15 cellular contexts compared by ENCODE assay signal in genomic region chr2:105739944-105740734, GRCh38. TPM values are rescaled to one million over a fixed set of nuclear protein-coding genes. Genes with fewer than 3 reads are reported as not detected.
DNase-seq lines count a peak whose midpoint lies in the region; ATAC-seq and TF ChIP-seq lines count a peak whose summit lies in the region.
"Had no signal": no experiment of that assay in that cellular context is flagged by ENCODE, and none has a peak within 500 bp of the region (broad histone marks: within the 10 kb centered on the region; RNA-seq: fewer than 3 reads in every experiment).

No MANE protein-coding gene starts in this region.

- no peak for DNase-seq in activated naive CD4-positive, alpha-beta T cell treated with anti-CD3 and anti-CD28 coated beads, Interleukin-2, amount 10 ng/mL, durations not matched to agents 7 days and 5 days
- no peak for DNase-seq in activated naive CD4-positive, alpha-beta T cell (lab: John Stamatoyannopoulos, UW)
- peak; percentile 38 for DNase-seq in NOMO-1 treated with DMSO at 0.1 percent for 48 hours (lab: John Stamatoyannopoulos, UW; ENCODE audit: unreplicated experiment)
- no peak for DNase-seq in activated naive CD8-positive, alpha-beta T cell treated with anti-CD3 and anti-CD28 coated beads, Interleukin-2, amount 10 ng/mL, durations not matched to agents 7 days and 5 days
- DNase-seq in MM.1S = no peak
- DNase-seq in DMS 273 treated with DMSO at 0.1 percent for 48 hours (lab: John Stamatoyannopoulos, UW) = no peak
- DNase-seq: activated CD4-positive, alpha-beta T cell treated with anti-CD3 and anti-CD28 coated beads, Interleukin-2, amount 50 U/mL, for 1 hour; H9; KBM-7; NCI-H1694 treated with DMSO at 0.1 percent for 48 hours; pancreas had no signal

- peaks cover 25% of the 10 kb centered on the region for H3K4me1 ChIP-seq in MM.1S (ENCODE audit: low read length)

- no peak overlapping the region for H3K4me3 Mint-ChIP-seq in activated naive CD4-positive, alpha-beta T cell treated with anti-CD3 and anti-CD28 coated beads, Interleukin-2, amount 10 ng/mL, durations not matched to agents 7 days and 5 days
- H3K4me3 Mint-ChIP-seq in activated naive CD8-positive, alpha-beta T cell treated with anti-CD3 and anti-CD28 coated beads, Interleukin-2, amount 10 ng/mL, durations not matched to agents 7 days and 5 days = peak overlapping the region; percentile 75
- no peak overlapping the region for H3K4me3 Mint-ChIP-seq in stimulated activated memory B cell treated with anti-CD40 and anti-IgM and Interleukin-4, amounts not matched to agents 10 μg/mL and 1 μg/mL and 100 μg/mL, for 72 hours
- H3K4me3 Mint-ChIP-seq: H9, mesothelial cell of epicardium had no signal

- H3K27ac ChIP-seq in MM.1S (ENCODE audit: low read length) = no peak overlapping the region
- H3K27ac ChIP-seq: pancreas had no signal

- peaks cover 19% of the 10 kb centered on the region for H3K36me3 Mint-ChIP-seq in activated naive CD4-positive, alpha-beta T cell treated with anti-CD3 and anti-CD28 coated beads, Interleukin-2, amount 10 ng/mL, durations not matched to agents 7 days and 5 days
- H3K36me3 Mint-ChIP-seq in activated naive CD8-positive, alpha-beta T cell treated with anti-CD3 and anti-CD28 coated beads, Interleukin-2, amount 10 ng/mL, durations not matched to agents 7 days and 5 days = peaks cover 9% of the 10 kb centered on the region
- peaks cover 4% of the 10 kb centered on the region for H3K36me3 Mint-ChIP-seq in stimulated activated memory B cell treated with anti-CD40 and anti-IgM and Interleukin-4, amounts not matched to agents 10 μg/mL and 1 μg/mL and 100 μg/mL, for 72 hours
- H3K36me3 Mint-ChIP-seq: mesothelial cell of epicardium had no signal

- no peak overlapping the region for H3K4me2 ChIP-seq in MM.1S (ENCODE audit: low read depth, low read length)
- H3K4me2 ChIP-seq: smooth muscle cell had no signal

- H4K20me1 ChIP-seq in MM.1S (ENCODE audit: insufficient read depth, low read length) = no peaks in the 10 kb centered on the region

- no peaks in the 10 kb centered on the region for H3K9me2 ChIP-seq in MM.1S (replicated peaks; ENCODE audit: insufficient read depth, low read length)

- peaks cover 3% of the 10 kb centered on the region for H3K9me3 Mint-ChIP-seq in activated naive CD4-positive, alpha-beta T cell treated with anti-CD3 and anti-CD28 coated beads, Interleukin-2, amount 10 ng/mL, durations not matched to agents 7 days and 5 days
- peaks cover 4% of the 10 kb centered on the region for H3K9me3 Mint-ChIP-seq in activated naive CD8-positive, alpha-beta T cell treated with anti-CD3 and anti-CD28 coated beads, Interleukin-2, amount 10 ng/mL, durations not matched to agents 7 days and 5 days
- peaks cover 3% of the 10 kb centered on the region for H3K9me3 Mint-ChIP-seq in stimulated activated memory B cell treated with anti-CD40 and anti-IgM and Interleukin-4, amounts not matched to agents 10 μg/mL and 1 μg/mL and 100 μg/mL, for 72 hours
- H3K9me3 Mint-ChIP-seq: H9, mesothelial cell of epicardium had no signal

- no peaks in the 10 kb centered on the region for H3K27me3 ChIP-seq in MM.1S (replicated peaks; ENCODE audit: insufficient read depth, low read length)
- H3K27me3 ChIP-seq: pancreas had no signal

- H3K36me3 ChIP-seq in MM.1S (replicated peaks; ENCODE audit: insufficient read depth, low read length) = no peaks in the 10 kb centered on the region
- H3K36me3 ChIP-seq: pancreas had no signal

- no peak overlapping the region for H2AFZ ChIP-seq in MM.1S (ENCODE audit: low read length)

- peak overlapping the region; percentile 99 for H3K27ac Mint-ChIP-seq in activated naive CD4-positive, alpha-beta T cell treated with anti-CD3 and anti-CD28 coated beads, Interleukin-2, amount 10 ng/mL, durations not matched to agents 7 days and 5 days
- peak overlapping the region; percentile 97 for H3K27ac Mint-ChIP-seq in activated naive CD8-positive, alpha-beta T cell treated with anti-CD3 and anti-CD28 coated beads, Interleukin-2, amount 10 ng/mL, durations not matched to agents 7 days and 5 days
- peak overlapping the region; percentile 18 for H3K27ac Mint-ChIP-seq in stimulated activated memory B cell treated with anti-CD40 and anti-IgM and Interleukin-4, amounts not matched to agents 10 μg/mL and 1 μg/mL and 100 μg/mL, for 72 hours
- H3K27ac Mint-ChIP-seq: H9, mesothelial cell of epicardium had no signal

- POLR2A ChIA-PET in activated naive CD8-positive, alpha-beta T cell treated with anti-CD3 and anti-CD28 coated beads, Interleukin-2, amount 10 ng/mL, durations not matched to agents 7 days and 5 days (lab: Charles Lee) = no interaction called here

- CTCF ChIA-PET in activated naive CD4-positive, alpha-beta T cell treated with anti-CD3 and anti-CD28 coated beads, Interleukin-2, amount 10 ng/mL, durations not matched to agents 7 days and 5 days (lab: Charles Lee) = interaction anchor here (1.4 kb wide), 1 partner anchor 163 kb away, joined by 5 read pairs; no protein-coding TSS in a partner anchor

- no peak overlapping the region for H3K4me3 ChIP-seq in MM.1S (ENCODE audit: low read length)
- H3K4me3 ChIP-seq: pancreas, smooth muscle cell had no signal

- no peaks in the 10 kb centered on the region for H3K9me3 ChIP-seq in MM.1S (replicated peaks; ENCODE audit: insufficient read depth, low read length)
- H3K9me3 ChIP-seq: pancreas had no signal

- no peak for TF ChIP-seq CTCF in MM.1S (IDR thresholded peaks at IDR 0.05; ENCODE audit: low read length)

- ATAC-seq in activated naive CD8-positive, alpha-beta T cell treated with anti-CD3 and anti-CD28 coated beads, Interleukin-2, amount 10 ng/mL, durations not matched to agents 7 days and 5 days (ENCODE audit: low read depth) = no peak
- no peak for ATAC-seq in stimulated activated memory B cell treated with anti-CD40 and anti-IgM and Interleukin-4, amounts not matched to agents 10 μg/mL and 1 μg/mL and 100 μg/mL, for 72 hours
- ATAC-seq in GM18873 (IDR thresholded peaks at IDR 0.05; ENCODE audit: low FRiP score, unreplicated experiment) = no peak
- ATAC-seq: pancreas had no signal

- no peak overlapping the region for H3K9ac ChIP-seq in MM.1S (ENCODE audit: low read length)

- H3K27me3 Mint-ChIP-seq in activated naive CD4-positive, alpha-beta T cell treated with anti-CD3 and anti-CD28 coated beads, Interleukin-2, amount 10 ng/mL, durations not matched to agents 7 days and 5 days = peaks cover 3% of the 10 kb centered on the region
- no peaks in the 10 kb centered on the region for H3K27me3 Mint-ChIP-seq in activated naive CD8-positive, alpha-beta T cell treated with anti-CD3 and anti-CD28 coated beads, Interleukin-2, amount 10 ng/mL, durations not matched to agents 7 days and 5 days
- H3K27me3 Mint-ChIP-seq in stimulated activated memory B cell treated with anti-CD40 and anti-IgM and Interleukin-4, amounts not matched to agents 10 μg/mL and 1 μg/mL and 100 μg/mL, for 72 hours = no peaks in the 10 kb centered on the region

- peaks cover under 1% of the 10 kb centered on the region; the same call in 1 of the 2 replicates for H3K79me2 ChIP-seq in MM.1S (ENCODE audit: low read length)

- H3F3A ChIP-seq in MM.1S (ENCODE audit: insufficient read depth, low read length) = peaks cover 3% of the 10 kb centered on the region

- H3K4me1 Mint-ChIP-seq in activated naive CD4-positive, alpha-beta T cell treated with anti-CD3 and anti-CD28 coated beads, Interleukin-2, amount 10 ng/mL, durations not matched to agents 7 days and 5 days = peaks cover 77% of the 10 kb centered on the region
- peaks cover 54% of the 10 kb centered on the region for H3K4me1 Mint-ChIP-seq in activated naive CD8-positive, alpha-beta T cell treated with anti-CD3 and anti-CD28 coated beads, Interleukin-2, amount 10 ng/mL, durations not matched to agents 7 days and 5 days
- H3K4me1 Mint-ChIP-seq in stimulated activated memory B cell treated with anti-CD40 and anti-IgM and Interleukin-4, amounts not matched to agents 10 μg/mL and 1 μg/mL and 100 μg/mL, for 72 hours = peaks cover 16% of the 10 kb centered on the region

RNA-seq across cellular contexts. Expression of gene NCK2, which starts 4.6 kb away (rescaled TPM):
- 10 to 100 TPM; 69.6 to 70.0 TPM for total RNA-seq in activated naive CD8-positive, alpha-beta T cell treated with anti-CD3 and anti-CD28 coated beads, Interleukin-2, amount 10 ng/mL, durations not matched to agents 7 days and 5 days

Comparison
In these comparisons a context has a peak if more than half of its experiments do, and no peak if none do; other contexts are left out.
1. H3K27ac Mint-ChIP-seq: peak in every context shown above with its lines; median percentile 99 in activated naive CD4-positive, alpha-beta T cell treated with anti-CD3 and anti-CD28 coated beads, Interleukin-2, amount 10 ng/mL, durations not matched to agents 7 days and 5 days; 97 in activated naive CD8-positive, alpha-beta T cell treated with anti-CD3 and anti-CD28 coated beads, Interleukin-2, amount 10 ng/mL, durations not matched to agents 7 days and 5 days; 18 in stimulated activated memory B cell treated with anti-CD40 and anti-IgM and Interleukin-4, amounts not matched to agents 10 μg/mL and 1 μg/mL and 100 μg/mL, for 72 hours.